Comparison of ENCODE assay signal across 8 cellular contexts in the genomic region with DNA sequence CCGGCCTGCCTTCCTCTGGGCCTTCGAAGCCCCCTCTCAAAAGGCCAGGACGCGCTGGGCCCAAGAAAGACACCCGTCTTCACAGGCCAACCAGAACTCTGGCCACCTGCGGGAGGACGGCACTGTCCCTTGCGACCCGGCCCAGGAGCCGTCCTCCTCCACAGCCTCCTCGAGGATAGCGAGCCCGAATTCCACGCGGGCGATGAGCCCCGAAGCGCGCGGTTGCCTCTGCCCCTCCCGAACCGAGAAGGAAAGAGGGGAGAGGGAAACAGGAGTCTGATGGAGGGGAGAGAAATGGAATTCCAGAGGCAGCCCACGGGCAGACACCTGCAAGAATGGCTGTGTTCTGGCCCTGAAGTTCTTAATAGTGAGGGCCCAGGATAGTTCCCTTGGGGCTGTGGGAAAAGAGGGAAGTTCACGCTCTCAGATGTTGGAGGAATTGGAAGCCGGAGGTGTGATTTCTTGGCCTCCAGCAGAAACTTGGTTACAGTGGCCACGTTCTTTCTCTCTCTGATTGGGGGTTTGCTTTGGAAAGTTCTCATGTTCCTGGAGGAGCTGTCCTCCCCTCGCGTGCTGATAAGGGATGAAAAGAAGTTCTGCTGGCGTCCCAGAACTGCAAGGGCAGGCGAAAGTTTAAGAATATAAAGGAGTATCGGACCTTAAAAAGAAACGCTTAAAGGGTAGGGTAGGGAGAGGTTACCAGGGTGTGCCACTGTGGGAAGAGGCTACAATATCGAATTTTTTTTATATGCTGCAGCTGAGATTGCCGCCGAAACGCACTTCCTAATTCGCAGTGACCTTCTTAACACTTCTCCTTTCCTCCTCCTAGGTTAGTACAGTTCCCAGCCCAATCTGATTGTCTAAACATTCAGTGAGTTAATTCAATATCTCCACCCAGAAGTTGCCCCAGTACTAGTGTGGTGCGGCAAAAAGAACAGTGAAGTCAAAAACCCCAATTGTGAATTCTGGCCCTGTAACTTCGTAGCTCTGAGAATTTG. TPM values are rescaled to one million over a fixed set of nuclear protein-coding genes. Genes with fewer than 3 reads are reported as not detected.
DNase-seq lines count a peak whose midpoint lies in the region; ATAC-seq, FAIRE-seq and TF ChIP-seq lines count a peak whose summit lies in the region.

No MANE protein-coding gene starts in this region.

- intact Hi-C loops in pancreas (cut with DNase I) = no loop called here

- H3K4me3 ChIP-seq in DND-41 (ENCODE audit: low read depth in 1 of 2, low read length in 2 of 2) (no peak overlapping the region), SK-N-MC (peak overlapping the region; percentile 76), fibroblast of pulmonary artery (replicated peaks; ENCODE audit: low read depth, low read length) (peak overlapping the region; percentile 23), pancreas (peak overlapping the region in 3 of 4 donors; percentile 30 to 59 (median 35))

- no peaks in the 10 kb centered on the region for H3K79me2 ChIP-seq in DND-41 (ENCODE audit: insufficient read depth, low read length)

- ATAC-seq in DND-41 (ENCODE audit: insufficient read depth, low read depth) = no peak
- ATAC-seq in pancreas = peak; percentile 10 to 20 (median 15)
- no peak for ATAC-seq in HG03354 (IDR thresholded peaks at IDR 0.05; ENCODE audit: poor library complexity, severe bottlenecking, unreplicated experiment)

- peaks cover 15% of the 10 kb centered on the region for H3K4me1 ChIP-seq in DND-41 (ENCODE audit: insufficient read depth, low read length)
- peaks cover 0 to 7% (median 0%) of the 10 kb centered on the region in 3 donors for H3K4me1 ChIP-seq in pancreas

- WGBS in pancreas, 2 donors = 11 to 13% methylated on average over 39 of the region's 39 CpGs

- H3K9ac ChIP-seq in DND-41 (ENCODE audit: low read depth, low read length) (no peak overlapping the region), SK-N-MC (ENCODE audit: insufficient read length) (no peak overlapping the region)

- no peak overlapping the region for H2AFZ ChIP-seq in DND-41 (ENCODE audit: low read depth, low read length)

- H3K27ac ChIP-seq in DND-41 (ENCODE audit: low read length) = no peak overlapping the region
- H3K27ac ChIP-seq in SK-N-MC = no peak overlapping the region
- no peak overlapping the region for H3K27ac ChIP-seq in pancreas

- TF ChIP-seq CTCF in DND-41 (IDR thresholded peaks at IDR 0.05; ENCODE audit: borderline replicate concordance, extremely low read depth, low read length, poor library complexity, severe bottlenecking) = no peak
- TF ChIP-seq CTCF in fibroblast of pulmonary artery (IDR thresholded peaks at IDR 0.05; ENCODE audit: low read length, missing control alignments) = no peak
- TF ChIP-seq CTCF in pancreas (IDR thresholded peaks at IDR 0.05) = no peak

- H3K27me3 ChIP-seq in DND-41 (ENCODE audit: insufficient read depth, low read length, poor library complexity) (peaks cover 33% of the 10 kb centered on the region), pancreas (peaks cover 0 to 13% (median 5%) of the 10 kb centered on the region in 4 donors)

- no peak for FAIRE-seq in pancreas (lab: Jason Lieb, UNC)

- H4K20me1 ChIP-seq in DND-41 (ENCODE audit: insufficient read depth, low read length) = no peaks in the 10 kb centered on the region

- DNase-seq in DND-41 (no peak), SK-N-MC (ENCODE audit: low read depth, low spot score) (no peak), fibroblast of pulmonary artery (ENCODE audit: low read depth) (peak; percentile 60), pancreas (peak in 4 of 6 donors; percentile 14 to 75 (median 25)), 8988T (no peak), C1 segment of cervical spinal cord (lab: John Stamatoyannopoulos, UW) (no peak), AML-193 (lab: John Stamatoyannopoulos, UW) (no peak)

- H3K9me3 ChIP-seq in DND-41 (ENCODE audit: insufficient read depth, low read length, severe bottlenecking) = no peaks in the 10 kb centered on the region
- H3K9me3 ChIP-seq in SK-N-MC (ENCODE audit: low read depth, low read length) = no peaks in the 10 kb centered on the region
- H3K9me3 ChIP-seq in pancreas = no peaks in the 10 kb centered on the region

- H3K36me3 ChIP-seq in DND-41 (ENCODE audit: insufficient read depth, low read length) (no peaks in the 10 kb centered on the region), SK-N-MC (ENCODE audit: insufficient read depth, low read length) (no peaks in the 10 kb centered on the region), pancreas (no peaks in the 10 kb centered on the region)

- H3K4me2 ChIP-seq in DND-41 (ENCODE audit: insufficient read depth, low read length) = 0 out of 2 replicates have a peak overlapping the region, but pooled peaks have one; percentile 90

RNA-seq across cellular contexts. Expression of a gene that starts 5.8 kb away (rescaled TPM):
- total RNA-seq in pancreas = 1 to 10 TPM in 4 of 6 donors, under 1 TPM in 2; 0.16 to 3.4 (median 1.3) TPM
- 1 to 10 TPM in 1 of 2 donors, under 1 TPM in 1; 0.65 to 1.2 TPM for polyA plus RNA-seq in pancreas

Comparison
In these comparisons a context has a peak if more than half of its experiments do, and no peak if none do; other contexts are left out.
1. ATAC-seq: peak in pancreas (4 of 4); none in DND-41 (single experiment) and HG03354 (single experiment).
2. DNase-seq: peak in fibroblast of pulmonary artery (single experiment) and pancreas (4 of 6); none in DND-41 (single experiment), SK-N-MC (single experiment), 8988T (single experiment), C1 segment of cervical spinal cord (0 of 14) and AML-193 (0 of 2).
3. H3K4me3 ChIP-seq: peak in SK-N-MC (single experiment), fibroblast of pulmonary artery (single experiment) and pancreas (3 of 4); none in DND-41 (0 of 2).